12 cellular contexts compared by ENCODE assay signal in the genomic region with DNA sequence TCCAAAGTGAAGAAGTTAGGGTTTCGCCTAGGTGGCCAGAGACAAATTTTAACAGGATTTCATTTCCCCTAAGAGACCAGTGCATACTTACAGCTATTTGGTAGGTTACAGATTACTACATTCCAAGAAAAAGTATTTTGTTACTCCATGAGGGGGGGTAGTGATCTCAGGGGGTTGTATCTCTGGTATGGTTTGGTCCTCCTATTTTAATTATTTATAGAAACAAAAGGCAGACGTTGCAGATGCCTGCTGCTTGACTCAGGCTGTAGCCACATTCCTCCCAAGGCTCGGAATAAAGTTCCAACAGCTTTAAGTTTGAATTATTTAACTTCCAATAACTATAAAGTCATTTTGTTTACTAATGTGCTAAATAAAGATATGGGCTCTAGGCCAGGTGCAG. TPM values are rescaled to one million over a fixed set of nuclear protein-coding genes. Genes with fewer than 3 reads are reported as not detected.
DNase-seq lines count a peak whose midpoint lies in the region; ATAC-seq and TF ChIP-seq lines count a peak whose summit lies in the region.
"Had no signal": no experiment of that assay in that cellular context is flagged by ENCODE, and none has a peak within 500 bp of the region (broad histone marks: within the 10 kb centered on the region; RNA-seq: fewer than 3 reads in every experiment).

No MANE protein-coding gene starts in this region.

- H3K27me3 ChIP-seq in SU-DHL-6 (ENCODE audit: low read length) (no peaks in the 10 kb centered on the region), skeletal muscle satellite cell (ENCODE audit: control insufficient read depth, insufficient read depth, low read length) (no peaks in the 10 kb centered on the region)
- H3K27me3 ChIP-seq: BLaER1 had no signal

- peaks cover 9% of the 10 kb centered on the region; the same call in 1 of the 2 replicates for H3F3A ChIP-seq in SU-DHL-6 (ENCODE audit: insufficient read depth)

- peaks cover 35% of the 10 kb centered on the region for H3K4me1 ChIP-seq in skeletal muscle satellite cell (ENCODE audit: control insufficient read depth, insufficient read depth, low read length)

- peak overlapping the region; percentile 98 for H3K4me3 Mint-ChIP-seq in T-helper 2 cell treated with Interferon-gamma antibody and Interleukin-4, amounts not matched to agents 5 μg/mL and 100 μg/mL, for 36 hours

- H3K4me1 Mint-ChIP-seq in T-helper 2 cell treated with Interferon-gamma antibody and Interleukin-4, amounts not matched to agents 5 μg/mL and 100 μg/mL, for 36 hours (ENCODE audit: low read depth) = peaks cover 30% of the 10 kb centered on the region

- H3K9ac ChIP-seq in SU-DHL-6 (ENCODE audit: low read length) (peak overlapping the region; percentile 98), skeletal muscle satellite cell (ENCODE audit: low read depth, low read length) (peak overlapping the region; percentile 81)

- H3K27me3 Mint-ChIP-seq in T-helper 2 cell treated with Interferon-gamma antibody and Interleukin-4, amounts not matched to agents 5 μg/mL and 100 μg/mL, for 36 hours (ENCODE audit: low read depth) = peaks cover 3% of the 10 kb centered on the region

- H3K27ac ChIP-seq in SU-DHL-6 (ENCODE audit: low read depth, low read length) = no peak overlapping the region

- peaks cover 6% of the 10 kb centered on the region for H3K9me3 Mint-ChIP-seq in T-helper 2 cell treated with Interferon-gamma antibody and Interleukin-4, amounts not matched to agents 5 μg/mL and 100 μg/mL, for 36 hours
- H3K9me3 Mint-ChIP-seq: dendritic cell treated with granulocyte-macrophage colony-stimulating factor and Interleukin-4, amounts not matched to agents 40 ng/mL and 50 ng/mL, for 4 days had no signal

- H3K9me2 ChIP-seq in SU-DHL-6 (replicated peaks; ENCODE audit: insufficient read depth, low read length) = no peaks in the 10 kb centered on the region

- peaks cover 27% of the 10 kb centered on the region for H3K36me3 ChIP-seq in SU-DHL-6 (ENCODE audit: low read length)
- H3K36me3 ChIP-seq in skeletal muscle satellite cell (ENCODE audit: insufficient read depth, low read length) = peaks cover 8% of the 10 kb centered on the region

- no peak for DNase-seq in T-helper 2 cell treated with Interferon-gamma antibody and Interleukin-4, amounts not matched to agents 5 μg/mL and 100 μg/mL, for 36 hours (ENCODE audit: low spot score)
- DNase-seq in T-helper 2 cell (no peak), fibroblast of the aortic adventitia (ENCODE audit: low read depth) (peak; percentile 92), amygdala (lab: John Stamatoyannopoulos, UW) (no peak), omental fat pad (ENCODE audit: low spot score) (no peak)
- no peak for DNase-seq in effector CD4-positive, alpha-beta T cell
- DNase-seq: nucleus accumbens, SHP77 treated with DMSO at 0.1 percent for 48 hours had no signal

- H3K9me3 ChIP-seq in SU-DHL-6 (ENCODE audit: insufficient read depth, low read length) (no peaks in the 10 kb centered on the region), skeletal muscle satellite cell (replicated peaks; ENCODE audit: low read length) (no peaks in the 10 kb centered on the region)

- H3K4me2 ChIP-seq in SU-DHL-6 (ENCODE audit: low read depth, low read length, poor library complexity, severe bottlenecking) (peak overlapping the region; percentile 62), skeletal muscle satellite cell (ENCODE audit: low read length) (peak overlapping the region; percentile 82)

- TF ChIP-seq CTCF in SU-DHL-6 (IDR thresholded peaks at IDR 0.05; ENCODE audit: insufficient read depth, low read length, poor library complexity, severe bottlenecking) (no peak), fibroblast of the aortic adventitia (IDR thresholded peaks at IDR 0.05; ENCODE audit: insufficient read depth, low read length) (peak; percentile 43), omental fat pad (IDR thresholded peaks at IDR 0.05) (no peak)

- no peaks in the 10 kb centered on the region for H4K20me1 ChIP-seq in SU-DHL-6 (ENCODE audit: low read depth, low read length)
- H4K20me1 ChIP-seq: BLaER1 had no signal

- peaks cover 33% of the 10 kb centered on the region for H3K36me3 Mint-ChIP-seq in T-helper 2 cell treated with Interferon-gamma antibody and Interleukin-4, amounts not matched to agents 5 μg/mL and 100 μg/mL, for 36 hours (ENCODE audit: low read depth)

- H3K4me3 ChIP-seq in SU-DHL-6 (ENCODE audit: insufficient read depth, low read length, poor library complexity, severe bottlenecking) (peak overlapping the region; percentile 51), fibroblast of the aortic adventitia (ENCODE audit: low read depth, low read length) (no peak overlapping the region), skeletal muscle satellite cell (ENCODE audit: low read length) (peak overlapping the region; percentile 81)

- H3K27ac Mint-ChIP-seq in T-helper 2 cell treated with Interferon-gamma antibody and Interleukin-4, amounts not matched to agents 5 μg/mL and 100 μg/mL, for 36 hours = peak overlapping the region; percentile 99

- no peak for ATAC-seq in omental fat pad (ENCODE audit: low FRiP score)

- no peak overlapping the region for H2AFZ ChIP-seq in SU-DHL-6 (ENCODE audit: low read depth, low read length, severe bottlenecking)

- peaks cover 36% of the 10 kb centered on the region for H3K79me2 ChIP-seq in SU-DHL-6 (ENCODE audit: insufficient read depth, low read length)

RNA-seq across cellular contexts. Expression of a gene that starts 1.3 kb away (rescaled TPM):
- total RNA-seq in fibroblast of the aortic adventitia (ENCODE audit: low replicate concordance) (16.5 and 47.8 TPM in 2 replicates), omental fat pad (1 to 10 TPM in 3 of 4 donors, under 1 TPM in 1; 0.32 to 1.6 (median 1.4) TPM)
- total RNA-seq in skeletal muscle satellite cell (2012; rRNA removed) = 14.2 and 15.7 TPM in 2 replicates

RNA-seq across cellular contexts. Expression of a gene that starts 51.4 kb away (rescaled TPM):
- 48.7 and 130 TPM in 2 replicates for total RNA-seq in fibroblast of the aortic adventitia (ENCODE audit: low replicate concordance)
- total RNA-seq in skeletal muscle satellite cell (2012; rRNA removed) = 60.1 and 61.3 TPM in 2 replicates
- total RNA-seq in omental fat pad = 10 to 100 TPM; 12.7 to 33.1 (median 16.7) TPM

RNA-seq across cellular contexts. Expression of a gene that starts 51.8 kb away (rescaled TPM):
- 61.0 and 79.2 TPM in 2 replicates for total RNA-seq in fibroblast of the aortic adventitia (ENCODE audit: low replicate concordance)
- 27.3 and 48.4 TPM in 2 replicates for total RNA-seq in skeletal muscle satellite cell (2012; rRNA removed)
- 10 to 100 TPM; 13.9 to 34.5 (median 19.9) TPM for total RNA-seq in omental fat pad
